29 cellular contexts compared by ENCODE assay signal in the genomic region with DNA sequence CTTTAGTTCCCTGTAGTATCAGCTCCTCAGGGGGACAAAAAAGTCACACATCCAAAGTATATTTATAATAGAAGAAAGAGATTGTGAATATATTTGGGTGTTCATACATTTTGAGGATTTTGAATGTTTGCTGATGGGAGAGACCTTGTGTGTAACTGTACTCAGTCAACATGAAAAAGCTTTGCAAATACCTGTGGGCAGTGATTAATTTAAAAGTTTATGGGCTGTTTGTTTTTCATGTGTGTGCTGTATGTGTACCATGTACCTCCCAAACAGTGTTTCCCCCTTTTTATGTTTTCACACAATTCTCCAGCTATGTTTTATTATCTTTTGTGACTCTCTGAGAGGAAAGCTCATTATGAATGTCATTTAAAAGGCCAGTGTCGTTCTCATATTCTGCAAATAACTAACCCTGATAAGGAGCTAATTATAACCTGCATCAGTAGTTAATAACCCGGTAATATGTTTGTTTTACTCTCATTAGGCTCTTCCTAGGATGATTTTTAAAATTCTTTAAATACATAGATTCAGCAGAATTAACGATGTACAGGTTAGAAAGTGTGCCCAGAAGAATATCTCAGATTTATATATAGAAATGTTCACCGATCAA.
A peak's percentile ranks its signal among the peaks of the same experiment; 100 is the strongest.
DNase-seq lines count a peak whose midpoint lies in the region; ATAC-seq and TF ChIP-seq lines count a peak whose summit lies in the region.
"Had no signal": no experiment of that assay in that cellular context is flagged by ENCODE, and none has a peak within 500 bp of the region (broad histone marks: within the 10 kb centered on the region; RNA-seq: fewer than 3 reads in every experiment).

No MANE protein-coding gene starts in this region.

- H3K4me1 ChIP-seq in right cardiac atrium (ENCODE audit: control insufficient read depth, insufficient read depth, low read length) = peaks cover 15% of the 10 kb centered on the region
- H3K4me1 ChIP-seq: BE2C, SJCRH30 had no signal

- no peaks in the 10 kb centered on the region for H3K9me3 Mint-ChIP-seq in activated T-cell treated with anti-CD3 and anti-CD28 coated beads, Interleukin-2, amount 50 U/mL, for 4 hours
- H3K9me3 Mint-ChIP-seq: CD14-positive monocyte; CD8-positive, alpha-beta memory T cell; HFFc6 had no signal

- no peaks in the 10 kb centered on the region for H3K27me3 ChIP-seq in right cardiac atrium (ENCODE audit: control insufficient read depth, insufficient read depth)
- H3K27me3 ChIP-seq: BE2C, MG63, SJCRH30 had no signal

- TF ChIP-seq CTCF in LNCaP clone FGC (IDR thresholded peaks at IDR 0.05; ENCODE audit: control insufficient read depth, extremely low read depth, insufficient read depth) (no peak), VCaP (conservative IDR thresholded peaks at IDR 0.05) (no peak)

- no peak overlapping the region for H3K4me3 Mint-ChIP-seq in activated T-cell treated with anti-CD3 and anti-CD28 coated beads, Interleukin-2, amount 50 U/mL, for 4 hours
- H3K4me3 Mint-ChIP-seq: CD14-positive monocyte; CD8-positive, alpha-beta memory T cell; HFFc6 had no signal

- no peaks in the 10 kb centered on the region for H3K9me3 ChIP-seq in right cardiac atrium (ENCODE audit: control insufficient read depth, low read length)
- H3K9me3 ChIP-seq: BE2C, HAP-1, MG63, SJCRH30 had no signal

- intact Hi-C loops in right cardiac atrium (cut with DNase I) = no loop called here

- WGBS in right cardiac atrium = 48% methylated on average over 4 of the region's 4 CpGs

- H3K4me3 ChIP-seq in LNCaP clone FGC (ENCODE audit: low read depth, low read length) (no peak overlapping the region), right cardiac atrium (ENCODE audit: low read length) (peak overlapping the region; percentile 28)
- H3K4me3 ChIP-seq: HAP-1, MG63, SJCRH30 had no signal

- ATAC-seq in right cardiac atrium = no peak
- no peak for ATAC-seq in activated T-cell treated with anti-CD3 and anti-CD28 coated beads, Interleukin-2, amount 50 U/mL, for 4 hours
- ATAC-seq: SK-N-SH treated with all-trans-retinoic acid at 6 μM for 48 hours had no signal

- H3K4me1 Mint-ChIP-seq in activated T-cell treated with anti-CD3 and anti-CD28 coated beads, Interleukin-2, amount 50 U/mL, for 4 hours (ENCODE audit: low read depth) = no peaks in the 10 kb centered on the region
- H3K4me1 Mint-ChIP-seq: CD14-positive monocyte had no signal

- H3K36me3 Mint-ChIP-seq in activated T-cell treated with anti-CD3 and anti-CD28 coated beads, Interleukin-2, amount 50 U/mL, for 4 hours (ENCODE audit: insufficient read depth) = peaks cover 2% of the 10 kb centered on the region

- H3K27me3 Mint-ChIP-seq in activated T-cell treated with anti-CD3 and anti-CD28 coated beads, Interleukin-2, amount 50 U/mL, for 4 hours (ENCODE audit: low read depth) = no peaks in the 10 kb centered on the region
- H3K27me3 Mint-ChIP-seq: CD8-positive, alpha-beta memory T cell had no signal

- peak; percentile 40 for DNase-seq in NCI-H1105 treated with DMSO at 0.1 percent for 48 hours (lab: John Stamatoyannopoulos, UW)
- no peak for DNase-seq in NCI-H1105 (lab: John Stamatoyannopoulos, UW)
- peak; percentile 52 for DNase-seq in LNCaP clone FGC (ENCODE audit: low read depth)
- no peak for DNase-seq in right cardiac atrium
- no peak for DNase-seq in activated T-cell treated with anti-CD3 and anti-CD28 coated beads, Interleukin-2, amount 50 U/mL, for 4 hours
- DNase-seq in NK-92 treated with Interleukin-12 subunit alpha and Interleukin-12 subunit beta, amount 100 ng/mL, for 24 hours (lab: John Stamatoyannopoulos, UW) = no peak
- no peak for DNase-seq in SKM-1 treated with dmso at 0.1 percent for 144 hours (lab: John Stamatoyannopoulos, UW; ENCODE audit: unreplicated experiment)
- DNase-seq: 8988T; ACHN; BE2C; CD8-positive, alpha-beta memory T cell; DMS 273 treated with DMSO at 0.1 percent for 48 hours; DMS79; GF-D8; GOT3; HFFc6; KBM-7; MG63; NCI-H1436; NCI-H2081 treated with DMSO at 0.1 percent for 48 hours; NCI-H2171; NCI-H226; NCI-H510A; OCI-M1; SJCRH30 had no signal

- H3K27ac ChIP-seq in VCaP (peak overlapping the region; percentile 90), right cardiac atrium (ENCODE audit: low read length) (no peak overlapping the region)
- H3K27ac ChIP-seq: SJCRH30 had no signal

Comparison
In these comparisons a context has a peak if more than half of its experiments do, and no peak if none do; other contexts are left out.
1. DNase-seq: peak in NCI-H1105 treated with DMSO at 0.1 percent for 48 hours (single experiment) and LNCaP clone FGC (single experiment); none in NCI-H1105 (single experiment), right cardiac atrium (0 of 3), activated T-cell treated with anti-CD3 and anti-CD28 coated beads, Interleukin-2, amount 50 U/mL, for 4 hours (single experiment), NK-92 treated with Interleukin-12 subunit alpha and Interleukin-12 subunit beta, amount 100 ng/mL, for 24 hours (single experiment) and SKM-1 treated with dmso at 0.1 percent for 144 hours (single experiment).